13 cellular contexts compared by ENCODE assay signal in the genomic region with DNA sequence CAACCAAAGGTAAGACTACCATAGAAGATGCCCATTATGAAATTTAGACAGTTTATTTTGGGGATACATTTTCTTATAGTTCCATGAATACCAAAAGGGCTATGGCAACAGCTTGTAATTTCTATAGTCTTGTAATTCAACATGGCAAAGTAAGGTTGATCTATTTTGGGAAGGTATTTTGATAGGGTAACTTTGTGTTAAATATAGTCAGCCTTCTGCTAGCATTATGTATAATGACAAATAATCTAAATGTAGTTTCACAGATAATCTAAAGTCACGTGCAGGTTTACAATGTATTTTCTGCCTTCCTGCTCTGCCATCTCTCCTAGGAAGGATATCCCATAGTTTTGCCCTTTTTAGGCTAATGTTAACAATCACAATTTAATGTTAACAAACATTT.
DNase-seq lines count a peak whose midpoint lies in the region; ATAC-seq and TF ChIP-seq lines count a peak whose summit lies in the region.
"Had no signal": no experiment of that assay in that cellular context is flagged by ENCODE, and none has a peak within 500 bp of the region (broad histone marks: within the 10 kb centered on the region; RNA-seq: fewer than 3 reads in every experiment).

No MANE protein-coding gene starts in this region.

- intact Hi-C loops in CD4-positive, alpha-beta memory T cell (cut with micrococcal nuclease), result loop anchor here (5.0 kb wide), 2 partner anchors 44 to 84 kb away; partner anchors contain the start of gene DPH5

- peaks cover 39 to 57% (median 47%) of the 10 kb centered on the region in 4 donors for H3K4me1 Mint-ChIP-seq in CD4-positive, alpha-beta memory T cell
- H3K4me1 Mint-ChIP-seq in activated T-helper 17 cell treated with anti-CD3 and anti-CD28 coated beads, Interleukin-2, amount 50 U/mL, for 72 hours, result peaks cover 30% of the 10 kb centered on the region
- no peaks in the 10 kb centered on the region for H3K4me1 Mint-ChIP-seq in glutamatergic neuron (ENCODE audit: low read depth, unreplicated experiment)

- peak overlapping the region; percentile 80 for H3K27ac ChIP-seq in BLaER1
- peak overlapping the region; percentile 52 for H3K27ac ChIP-seq in CD4-positive, alpha-beta memory T cell (ENCODE audit: low read depth, low read length)
- H3K27ac ChIP-seq in mucosa of rectum (ENCODE audit: low read depth in 2 of 2, low read length in 2 of 2), result peak overlapping the region; percentile 4 to 7
- H3K27ac ChIP-seq: C4-2B, thoracic aorta had no signal

- H4K20me1 ChIP-seq in BLaER1, result no peaks in the 10 kb centered on the region

- H3K4me3 ChIP-seq in BLaER1 (peak overlapping the region; percentile 15; the same call in 1 of the 2 replicates), mucosa of rectum (ENCODE audit: low read length in 2 of 2) (no peak overlapping the region)
- peak overlapping the region in 1 of 2 donors; percentile 3 for H3K4me3 ChIP-seq in CD4-positive, alpha-beta memory T cell (ENCODE audit: low read length in 2 of 2)
- H3K4me3 ChIP-seq: cardiac muscle cell, thoracic aorta had no signal

- H3K9ac ChIP-seq in BLaER1 (peak overlapping the region; percentile 61; the same call in 1 of the 2 replicates), mucosa of rectum (ENCODE audit: low read depth in 1 of 2, low read length in 2 of 2) (no peak overlapping the region)

- no peak for DNase-seq in CD4-positive, alpha-beta memory T cell
- no peak for DNase-seq in glutamatergic neuron
- DNase-seq: foreskin melanocyte, NCI-H2029, NCI-H526 treated with DMSO at 0.1 percent for 48 hours had no signal

- H3K36me3 ChIP-seq in BLaER1 (no peaks in the 10 kb centered on the region), mucosa of rectum (ENCODE audit: control insufficient read depth in 2 of 2, insufficient read depth in 2 of 2, low read length in 2 of 2) (no peaks in the 10 kb centered on the region)
- no peaks in the 10 kb centered on the region for H3K36me3 ChIP-seq in CD4-positive, alpha-beta memory T cell (ENCODE audit: insufficient read depth, low read length)
- H3K36me3 ChIP-seq: cardiac muscle cell, thoracic aorta had no signal

- H3K27ac Mint-ChIP-seq in CD4-positive, alpha-beta memory T cell, result peak overlapping the region; percentile 91 to 100 (median 98)
- peak overlapping the region; percentile 89 for H3K27ac Mint-ChIP-seq in activated T-helper 17 cell treated with anti-CD3 and anti-CD28 coated beads, Interleukin-2, amount 50 U/mL, for 72 hours
- no peak overlapping the region for H3K27ac Mint-ChIP-seq in glutamatergic neuron (ENCODE audit: unreplicated experiment)

- no peaks in the 10 kb centered on the region; the same call in 1 of the 2 replicates for H3K9me3 ChIP-seq in BLaER1
- no peaks in the 10 kb centered on the region for H3K9me3 ChIP-seq in CD4-positive, alpha-beta memory T cell (ENCODE audit: control insufficient read depth in 1 of 2, low read length in 2 of 2)
- no peaks in the 10 kb centered on the region for H3K9me3 ChIP-seq in mucosa of rectum (ENCODE audit: control insufficient read depth in 2 of 2, low read length in 2 of 2)
- H3K9me3 ChIP-seq: thoracic aorta had no signal

- H3K36me3 Mint-ChIP-seq in CD4-positive, alpha-beta memory T cell, result peaks cover 0 to 4% of the 10 kb centered on the region in 2 donors
- no peaks in the 10 kb centered on the region for H3K36me3 Mint-ChIP-seq in activated T-helper 17 cell treated with anti-CD3 and anti-CD28 coated beads, Interleukin-2, amount 50 U/mL, for 72 hours (ENCODE audit: low read depth)
- H3K36me3 Mint-ChIP-seq in glutamatergic neuron (ENCODE audit: unreplicated experiment), result no peaks in the 10 kb centered on the region

- no peak for TF ChIP-seq CTCF in glutamatergic neuron (IDR thresholded peaks at IDR 0.05; ENCODE audit: partially characterized antibody, unreplicated experiment)

- H3K4me3 Mint-ChIP-seq in CD4-positive, alpha-beta memory T cell, result peak overlapping the region; percentile 52 to 87 (median 70)
- peak overlapping the region; percentile 62 for H3K4me3 Mint-ChIP-seq in activated T-helper 17 cell treated with anti-CD3 and anti-CD28 coated beads, Interleukin-2, amount 50 U/mL, for 72 hours
- no peak overlapping the region for H3K4me3 Mint-ChIP-seq in glutamatergic neuron (ENCODE audit: unreplicated experiment)

- H3K4me1 ChIP-seq in BLaER1, result peaks cover 40% of the 10 kb centered on the region
- H3K4me1 ChIP-seq in CD4-positive, alpha-beta memory T cell (ENCODE audit: insufficient read depth, low read length), result peaks cover 42% of the 10 kb centered on the region
- H3K4me1 ChIP-seq in mucosa of rectum (ENCODE audit: control insufficient read depth in 2 of 2, insufficient read depth in 2 of 2, low read length in 2 of 2), result no peaks in the 10 kb centered on the region

- CTCF ChIA-PET in CD4-positive, alpha-beta memory T cell (lab: Charles Lee; ENCODE audit: partially characterized antibody), result interaction anchor here (0.6 to 2.8 kb wide), 5 partner anchors 12 to 127 kb away, joined by 3 to 16 read pairs (median 12); no protein-coding TSS in a partner anchor

- peaks cover 0 to 3% (median 0%) of the 10 kb centered on the region in 8 donors for H3K9me3 Mint-ChIP-seq in CD4-positive, alpha-beta memory T cell
- H3K9me3 Mint-ChIP-seq in activated T-helper 17 cell treated with anti-CD3 and anti-CD28 coated beads, Interleukin-2, amount 50 U/mL, for 72 hours, result peaks cover 7% of the 10 kb centered on the region
- no peaks in the 10 kb centered on the region for H3K9me3 Mint-ChIP-seq in glutamatergic neuron (ENCODE audit: unreplicated experiment)

- H3K27me3 Mint-ChIP-seq in CD4-positive, alpha-beta memory T cell, result no peaks in the 10 kb centered on the region
- H3K27me3 Mint-ChIP-seq in activated T-helper 17 cell treated with anti-CD3 and anti-CD28 coated beads, Interleukin-2, amount 50 U/mL, for 72 hours, result no peaks in the 10 kb centered on the region
- peaks cover 4% of the 10 kb centered on the region for H3K27me3 Mint-ChIP-seq in glutamatergic neuron (ENCODE audit: unreplicated experiment)

- ATAC-seq in activated T-helper 17 cell treated with anti-CD3 and anti-CD28 coated beads, Interleukin-2, amount 50 U/mL, for 72 hours (replicated peaks), result no peak
- no peak for ATAC-seq in GM21619 (IDR thresholded peaks at IDR 0.05; ENCODE audit: unreplicated experiment)
- no peak for ATAC-seq in HG03342 (IDR thresholded peaks at IDR 0.05; ENCODE audit: unreplicated experiment)

- peak overlapping the region; percentile 62 for H3K4me2 ChIP-seq in BLaER1

- POLR2A ChIA-PET in CD4-positive, alpha-beta memory T cell (lab: Charles Lee; ENCODE audit: partially characterized antibody), result interaction anchor here (1.0 to 6.9 kb wide), 17 partner anchors 9 to 198 kb away, joined by 3 to 128 read pairs (median 5); partner anchors contain the start of gene S1PR1

- H3K27me3 ChIP-seq in BLaER1, result no peaks in the 10 kb centered on the region
- no peaks in the 10 kb centered on the region for H3K27me3 ChIP-seq in CD4-positive, alpha-beta memory T cell (ENCODE audit: insufficient read depth, low read length)
- H3K27me3 ChIP-seq in mucosa of rectum (ENCODE audit: control insufficient read depth in 2 of 2, insufficient read depth in 2 of 2, low read length in 2 of 2), result no peaks in the 10 kb centered on the region
- H3K27me3 ChIP-seq: cardiac muscle cell had no signal

Comparison
In these comparisons a context has a peak if more than half of its experiments do, and no peak if none do; other contexts are left out.
1. H3K27ac ChIP-seq: peak in every context shown above with its lines; median percentile 80 in BLaER1; 52 in CD4-positive, alpha-beta memory T cell; 6 in mucosa of rectum.